ENCODE assay signal across 19 cellular contexts in the genomic region with DNA sequence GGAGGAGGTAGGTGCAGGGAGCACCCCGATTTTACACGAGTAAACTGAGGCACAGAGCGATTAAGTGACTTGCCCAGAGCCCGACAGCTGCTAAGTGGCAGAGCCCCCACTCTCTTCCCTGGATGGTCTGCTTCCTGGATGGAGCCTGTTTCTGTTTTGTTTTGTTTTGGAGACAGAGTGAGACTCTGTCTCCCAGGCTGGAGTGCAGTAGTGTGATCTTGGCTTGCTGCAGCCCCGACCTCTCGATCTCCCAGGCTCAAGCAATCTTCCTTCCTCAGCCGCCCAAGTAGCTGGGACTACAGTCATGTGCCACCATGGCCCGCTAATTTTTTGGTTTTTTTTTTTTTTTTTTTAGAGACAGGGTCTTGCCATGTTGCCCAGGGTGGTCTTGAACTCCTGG. TPM values are rescaled to one million over a fixed set of nuclear protein-coding genes. Genes with fewer than 3 reads are reported as not detected.
DNase-seq lines count a peak whose midpoint lies in the region; ATAC-seq, FAIRE-seq and TF ChIP-seq lines count a peak whose summit lies in the region.
"Had no signal": no experiment of that assay in that cellular context is flagged by ENCODE, and none has a peak within 500 bp of the region (broad histone marks: within the 10 kb centered on the region; RNA-seq: fewer than 3 reads in every experiment).

No MANE protein-coding gene starts in this region.

- no peak for DNase-seq in astrocyte (ENCODE audit: low read depth)
- no peak for DNase-seq in heart left ventricle
- DNase-seq in neural progenitor cell (ENCODE audit: low spot score), result no peak
- DNase-seq in vagina (ENCODE audit: extremely low spot score in 2 of 2), result no peak
- no peak for DNase-seq in NCI-H2107 (lab: John Stamatoyannopoulos, UW)
- no peak for DNase-seq in NK-92 treated with Interleukin-12 subunit alpha and Interleukin-12 subunit beta, amount 100 ng/mL, for 24 hours (lab: John Stamatoyannopoulos, UW)
- DNase-seq in GM10248 (ENCODE audit: extremely low spot score), result no peak
- DNase-seq: activated naive CD4-positive, alpha-beta T cell treated with anti-CD3 and anti-CD28 coated beads, Interleukin-2, amount 50 U/mL, for 16 hours; activated T-cell treated with anti-CD3 and anti-CD28 coated beads, Interleukin-2, amount 50 U/mL, for 24 hours; cerebellar nuclear complex; DND-41; glutamatergic neuron; NCI-H1092 treated with DMSO at 0.1 percent for 48 hours; NCI-H510A had no signal

- H3K4me3 ChIP-seq in astrocyte (ENCODE audit: insufficient read depth, low read depth, low read length), result no peak overlapping the region
- H3K4me3 ChIP-seq in heart left ventricle, result no peak overlapping the region
- H3K4me3 ChIP-seq in neural progenitor cell, result no peak overlapping the region
- H3K4me3 ChIP-seq in vagina, result no peak overlapping the region
- H3K4me3 ChIP-seq: ascending aorta, HAP-1, thoracic aorta had no signal

- H3K27ac ChIP-seq in astrocyte (ENCODE audit: low read depth, low read length) (no peak overlapping the region), heart left ventricle (peak overlapping the region; percentile 6 to 70 (median 53)), neural progenitor cell (no peak overlapping the region), vagina (peak overlapping the region; percentile 48)
- H3K27ac ChIP-seq: ascending aorta, thoracic aorta had no signal

- intact Hi-C loops in heart left ventricle (cut with DNase I), result no loop called here
- intact Hi-C loops in vagina (cut with DNase I), result no loop called here

- H3K9ac ChIP-seq in astrocyte (ENCODE audit: low read length), result no peak overlapping the region
- no peak overlapping the region for H3K9ac ChIP-seq in neural progenitor cell

- POLR2A ChIA-PET in GM10248 (lab: Yijun Ruan, JAX), result no interaction called here

- no peak for TF ChIP-seq POLR2A in heart left ventricle (IDR thresholded peaks at IDR 0.05)
- no peak for TF ChIP-seq POLR2A in vagina (IDR thresholded peaks at IDR 0.05)

- H3K9me3 ChIP-seq in astrocyte (ENCODE audit: insufficient read depth, low read depth, low read length) (no peaks in the 10 kb centered on the region), heart left ventricle (no peaks in the 10 kb centered on the region), neural progenitor cell (ENCODE audit: low read depth) (no peaks in the 10 kb centered on the region), vagina (no peaks in the 10 kb centered on the region)
- H3K9me3 ChIP-seq: ascending aorta, HAP-1, thoracic aorta had no signal

- H4K20me1 ChIP-seq in astrocyte (ENCODE audit: insufficient read depth, low read length), result peaks cover 76% of the 10 kb centered on the region
- H4K20me1 ChIP-seq in neural progenitor cell (ENCODE audit: low read depth), result peaks cover 96% of the 10 kb centered on the region

- H3K4me1 Mint-ChIP-seq in astrocyte (ENCODE audit: low read depth, unreplicated experiment) (peaks cover 11% of the 10 kb centered on the region), neural progenitor cell (peaks cover 7% of the 10 kb centered on the region)

- WGBS in heart left ventricle, 4 donors, result 32 to 47% (median 39%) methylated on average over 8 of the region's 8 CpGs

- H3K36me3 Mint-ChIP-seq in astrocyte (ENCODE audit: low read depth, unreplicated experiment) (peaks cover 5% of the 10 kb centered on the region), neural progenitor cell (peaks cover 17% of the 10 kb centered on the region)

- peak; percentile 53 to 68 (median 60) for ATAC-seq in heart left ventricle

- no peaks in the 10 kb centered on the region for H3K4me1 ChIP-seq in astrocyte (ENCODE audit: insufficient read depth, low read length)
- H3K4me1 ChIP-seq in heart left ventricle, result peaks cover 0 to 55% (median 26%) of the 10 kb centered on the region in 12 donors
- no peaks in the 10 kb centered on the region for H3K4me1 ChIP-seq in neural progenitor cell
- peaks cover 49% of the 10 kb centered on the region for H3K4me1 ChIP-seq in vagina
- H3K4me1 ChIP-seq: HAP-1 had no signal

- no peaks in the 10 kb centered on the region for H3K27me3 Mint-ChIP-seq in astrocyte (ENCODE audit: low read depth, unreplicated experiment)
- H3K27me3 Mint-ChIP-seq in neural progenitor cell (ENCODE audit: insufficient read depth, low read depth), result peaks cover 7% of the 10 kb centered on the region
- H3K27me3 Mint-ChIP-seq: activated T-cell treated with anti-CD3 and anti-CD28 coated beads, Interleukin-2, amount 50 U/mL, for 24 hours had no signal

- H2AFZ ChIP-seq in astrocyte (ENCODE audit: low read depth, low read length) (no peak overlapping the region), neural progenitor cell (replicated peaks) (no peak overlapping the region)

- H3F3A ChIP-seq in neural progenitor cell (ENCODE audit: low read depth), result peaks cover 5% of the 10 kb centered on the region

- CTCF ChIA-PET in GM10248 (lab: Yijun Ruan, JAX), result interaction anchor here (1.4 to 1.7 kb wide), 2 partner anchors 43 to 72 kb away, joined by 3 to 4 read pairs; no protein-coding TSS in a partner anchor

- no peak overlapping the region for H3K4me2 ChIP-seq in astrocyte (ENCODE audit: low read length)
- no peak overlapping the region for H3K4me2 ChIP-seq in neural progenitor cell

- H3K36me3 ChIP-seq in astrocyte (ENCODE audit: insufficient read depth, low read length), result no peaks in the 10 kb centered on the region
- peaks cover 0 to 19% (median 0%) of the 10 kb centered on the region in 9 donors for H3K36me3 ChIP-seq in heart left ventricle
- no peaks in the 10 kb centered on the region for H3K36me3 ChIP-seq in neural progenitor cell
- H3K36me3 ChIP-seq in vagina, result no peaks in the 10 kb centered on the region
- H3K36me3 ChIP-seq: HAP-1, thoracic aorta had no signal

- H3K4me3 Mint-ChIP-seq in astrocyte (ENCODE audit: unreplicated experiment) (peak overlapping the region; percentile 45), neural progenitor cell (no peak overlapping the region)
- H3K4me3 Mint-ChIP-seq: activated T-cell treated with anti-CD3 and anti-CD28 coated beads, Interleukin-2, amount 50 U/mL, for 24 hours had no signal

- no peak for TF ChIP-seq CTCF in astrocyte (IDR thresholded peaks at IDR 0.05; ENCODE audit: insufficient read depth, low read depth, low read length)
- no peak for TF ChIP-seq CTCF in heart left ventricle (IDR thresholded peaks at IDR 0.05)
- TF ChIP-seq CTCF in neural progenitor cell (IDR thresholded peaks at IDR 0.05), result no peak
- no peak for TF ChIP-seq CTCF in vagina (IDR thresholded peaks at IDR 0.05)
- no peak for TF ChIP-seq CTCF in GM10248 (IDR thresholded peaks at IDR 0.05; ENCODE audit: control extremely low read depth, extremely low read depth, low read depth, missing control alignments)

- H3K9me3 Mint-ChIP-seq in astrocyte (ENCODE audit: unreplicated experiment) (no peaks in the 10 kb centered on the region), neural progenitor cell (no peaks in the 10 kb centered on the region)
- H3K9me3 Mint-ChIP-seq: activated T-cell treated with anti-CD3 and anti-CD28 coated beads, Interleukin-2, amount 50 U/mL, for 24 hours had no signal

- no peaks in the 10 kb centered on the region for H3K27me3 ChIP-seq in astrocyte (ENCODE audit: insufficient read depth, low read length)
- no peaks in the 10 kb centered on the region for H3K27me3 ChIP-seq in heart left ventricle
- H3K27me3 ChIP-seq in neural progenitor cell, result no peaks in the 10 kb centered on the region
- no peaks in the 10 kb centered on the region for H3K27me3 ChIP-seq in vagina
- H3K27me3 ChIP-seq: ascending aorta had no signal

- H3K79me2 ChIP-seq in astrocyte (ENCODE audit: insufficient read depth, low read length), result peaks cover 86% of the 10 kb centered on the region
- H3K79me2 ChIP-seq in neural progenitor cell (ENCODE audit: low read depth), result peaks cover 100% of the 10 kb centered on the region

- no peak overlapping the region for H3K27ac Mint-ChIP-seq in astrocyte (ENCODE audit: unreplicated experiment)
- peak overlapping the region; percentile 76 for H3K27ac Mint-ChIP-seq in neural progenitor cell

- FAIRE-seq in astrocyte (lab: Jason Lieb, UNC), result no peak

RNA-seq across cellular contexts. Expression of a gene that starts 17.3 kb away (rescaled TPM):
- total RNA-seq in astrocyte (16.5 and 20.7 TPM in 2 replicates), heart left ventricle (10 to 100 TPM in 3 of 9 donors, 1 to 10 TPM in 6; 5.3 to 14.5 (median 8.7) TPM), neural progenitor cell (ENCODE audit: low replicate concordance) (6.4 and 15.6 TPM in 2 replicates), vagina (5.2 TPM)
- 1 to 10 TPM; 7.2 to 7.6 TPM for polyA plus RNA-seq in heart left ventricle

RNA-seq across cellular contexts. Expression of a gene that starts 53.3 kb away (rescaled TPM):
- not detected in 2 replicates for total RNA-seq in astrocyte
- 1 to 10 TPM in 6 of 9 donors, under 1 TPM in 3; 0.63 to 3.8 (median 1.1) TPM for total RNA-seq in heart left ventricle
- polyA plus RNA-seq in heart left ventricle, result 1 to 10 TPM in 1 of 2 donors, under 1 TPM in 1; 0.15 to 1.1 TPM
- not detected in 2 replicates for total RNA-seq in neural progenitor cell (ENCODE audit: low replicate concordance)
- total RNA-seq in vagina, result not detected
- total RNA-seq: ascending aorta, LHCN-M2, renal cortical epithelial cell, thoracic aorta had no signal

Comparison
In these comparisons a context has a peak if more than half of its experiments do, and no peak if none do; other contexts are left out.
1. H3K27ac ChIP-seq: peak in heart left ventricle (12 of 12) and vagina (single experiment); none in astrocyte (single experiment) and neural progenitor cell (single experiment).